Comparison of ENCODE assay signal across 10 cellular contexts in the genomic region with DNA sequence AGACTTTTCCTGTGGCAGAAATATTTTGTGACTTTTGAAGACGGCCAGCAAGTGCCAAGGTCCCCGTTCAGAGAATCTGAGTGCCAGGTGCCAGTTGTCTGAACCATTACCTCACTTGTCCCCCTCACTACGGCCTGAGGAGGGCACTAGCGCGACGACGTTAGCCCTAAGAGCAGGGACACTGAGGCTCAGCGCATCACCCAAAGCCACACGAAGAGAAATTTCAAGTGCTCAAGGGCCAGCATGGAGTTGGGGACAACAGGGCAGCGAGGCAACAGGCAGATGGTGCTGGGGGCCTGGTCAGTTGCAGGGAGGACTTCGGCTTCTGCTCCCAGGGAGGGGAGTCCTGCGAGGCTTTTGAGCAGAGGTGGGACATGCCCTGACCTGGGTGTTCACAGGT. TPM values are rescaled to one million over a fixed set of nuclear protein-coding genes. Genes with fewer than 3 reads are reported as not detected.
DNase-seq lines count a peak whose midpoint lies in the region; ATAC-seq and TF ChIP-seq lines count a peak whose summit lies in the region.
"Had no signal": no experiment of that assay in that cellular context is flagged by ENCODE, and none has a peak within 500 bp of the region (broad histone marks: within the 10 kb centered on the region; RNA-seq: fewer than 3 reads in every experiment).

No MANE protein-coding gene starts in this region.

- intact Hi-C loops in left ventricle myocardium superior (cut with micrococcal nuclease): loop anchor here (5.0 kb wide), 1 partner anchor 123 kb away; no protein-coding TSS in a partner anchor

- no peak for DNase-seq in AG10803 (ENCODE audit: low read depth)
- DNase-seq in GM12865 (ENCODE audit: low read depth): peak; percentile 44
- no peak for DNase-seq in left ventricle myocardium superior
- DNase-seq in H4 (ENCODE audit: low spot score): no peak
- no peak for DNase-seq in NCI-H187 treated with DMSO at 0.1 percent for 48 hours (lab: John Stamatoyannopoulos, UW)
- DNase-seq: activated CD8-positive, alpha-beta memory T cell treated with anti-CD3 and anti-CD28 coated beads, Interleukin-2, amount 50 U/mL, for 48 hours had no signal

- peak; percentile 33 for ATAC-seq in SK-N-SH treated with all-trans-retinoic acid at 6 μM for 48 hours
- peak; percentile 33 for ATAC-seq in left ventricle myocardium superior
- ATAC-seq in GM19328 (IDR thresholded peaks at IDR 0.05; ENCODE audit: unreplicated experiment): no peak
- no peak for ATAC-seq in GM21515 (IDR thresholded peaks at IDR 0.05; ENCODE audit: unreplicated experiment)

- 0 out of 2 replicates have a peak, but pooled peaks have one; percentile 7 for TF ChIP-seq CTCF in AG10803 (conservative IDR thresholded peaks at IDR 0.05; ENCODE audit: low read length)
- TF ChIP-seq CTCF in GM12865 (IDR thresholded peaks at IDR 0.05; ENCODE audit: insufficient read depth, low read depth, low read length, missing control alignments): peak; percentile 22

- H3K4me3 ChIP-seq in AG10803 (ENCODE audit: low read length) (no peak overlapping the region), GM12865 (ENCODE audit: low read depth, low read length) (no peak overlapping the region)
- H3K4me3 ChIP-seq: thyroid gland had no signal

TF ChIP-seq in SK-N-SH treated with all-trans-retinoic acid at 6 μM for 48 hours, 23 proteins besides CTCF, POLR2A, EP300 and RAD21:
- TF ChIP-seq ZC3H10 (CRISPR knock-in tag; IDR thresholded peaks at IDR 0.05) (no peak), ARNTL (CRISPR knock-in tag; IDR thresholded peaks at IDR 0.05; ENCODE audit: borderline replicate concordance, low read depth) (no peak), ZNF70 (CRISPR knock-in tag; IDR thresholded peaks at IDR 0.05) (no peak), GLIS3 (CRISPR knock-in tag; IDR thresholded peaks at IDR 0.05) (no peak), TCF4 (CRISPR knock-in tag; IDR thresholded peaks at IDR 0.05; ENCODE audit: borderline replicate concordance) (no peak), ZNF8 (CRISPR knock-in tag; IDR thresholded peaks at IDR 0.05) (no peak)
- TF ChIP-seq, protein P1, sequence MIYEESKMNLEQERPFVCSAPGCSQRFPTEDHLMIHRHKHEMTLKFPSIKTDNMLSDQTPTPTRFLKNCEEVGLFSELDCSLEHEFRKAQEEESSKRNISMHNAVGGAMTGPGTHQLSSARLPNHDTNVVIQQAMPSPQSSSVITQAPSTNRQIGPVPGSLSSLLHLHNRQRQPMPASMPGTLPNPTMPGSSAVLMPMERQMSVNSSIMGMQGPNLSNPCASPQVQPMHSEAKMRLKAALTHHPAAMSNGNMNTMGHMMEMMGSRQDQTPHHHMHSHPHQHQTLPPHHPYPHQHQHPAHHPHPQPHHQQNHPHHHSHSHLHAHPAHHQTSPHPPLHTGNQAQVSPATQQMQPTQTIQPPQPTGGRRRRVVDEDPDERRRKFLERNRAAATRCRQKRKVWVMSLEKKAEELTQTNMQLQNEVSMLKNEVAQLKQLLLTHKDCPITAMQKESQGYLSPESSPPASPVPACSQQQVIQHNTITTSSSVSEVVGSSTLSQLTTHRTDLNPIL (CRISPR knock-in tag; IDR thresholded peaks at IDR 0.05; ENCODE audit: low read depth): no peak

RNA-seq across cellular contexts. Expression of a gene that starts 9.5 kb away (rescaled TPM):
- 56.0 TPM for total RNA-seq in left ventricle myocardium superior
- total RNA-seq in H4 (2014; rRNA removed; shearing (Covaris generic)): 28.2 and 37.1 TPM in 2 replicates

RNA-seq across cellular contexts. Expression of a gene that starts 13.5 kb away (rescaled TPM):
- total RNA-seq in left ventricle myocardium superior: 157 TPM
- 105 and 132 TPM in 2 replicates for total RNA-seq in H4 (2014; rRNA removed; shearing (Covaris generic))

RNA-seq across cellular contexts. Expression of a gene that starts 30.5 kb away (rescaled TPM):
- total RNA-seq in left ventricle myocardium superior: 36.1 TPM
- 1.0 and 1.1 TPM in 2 replicates for total RNA-seq in H4 (2014; rRNA removed; shearing (Covaris generic))

RNA-seq across cellular contexts. Expression of a gene that starts 50.4 kb away (rescaled TPM):
- 25.3 TPM for total RNA-seq in left ventricle myocardium superior
- total RNA-seq in H4 (2014; rRNA removed; shearing (Covaris generic)): 7.3 and 11.2 TPM in 2 replicates

RNA-seq across cellular contexts. Expression of a gene that starts 56.5 kb away (rescaled TPM):
- 12.3 TPM for total RNA-seq in left ventricle myocardium superior
- total RNA-seq in H4 (2014; rRNA removed; shearing (Covaris generic)): 7.1 and 8.2 TPM in 2 replicates

Comparison
In these comparisons a context has a peak if more than half of its experiments do, and no peak if none do; other contexts are left out.
1. ATAC-seq: peak in SK-N-SH treated with all-trans-retinoic acid at 6 μM for 48 hours (single experiment) and left ventricle myocardium superior (single experiment); none in GM19328 (single experiment) and GM21515 (single experiment).
2. RNA of a gene that starts 30.5 kb away (total RNA-seq): 36.1 TPM in left ventricle myocardium superior (single experiment); 1.0 to 1.1 TPM in H4; every median in the first group is over 10 times any median in the second.